In the genomic region with DNA sequence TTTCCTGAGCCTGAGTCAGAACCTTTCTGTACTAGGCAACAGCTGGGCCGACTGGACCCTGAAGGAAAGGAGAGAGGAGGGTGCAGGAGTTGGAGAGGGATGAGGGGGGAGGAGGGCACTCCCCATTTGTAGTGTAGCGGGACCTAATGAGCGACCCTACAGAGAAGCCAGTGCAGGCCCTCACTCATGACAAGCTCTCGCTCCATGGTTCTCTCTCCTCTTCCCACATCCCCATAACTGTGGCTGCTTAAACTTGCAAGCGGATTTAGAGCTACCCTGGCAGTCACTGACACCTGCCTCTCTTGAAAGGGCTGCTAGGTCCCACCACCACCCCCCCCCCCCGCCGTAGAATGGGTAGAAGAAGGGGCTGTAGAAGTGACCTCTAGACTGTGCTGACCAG, we compare ENCODE assay signal across 8 cellular contexts. TPM values are rescaled to one million over a fixed set of nuclear protein-coding genes. Genes with fewer than 3 reads are reported as not detected.
"Had no signal": no experiment of that assay in that cellular context is flagged by ENCODE, and none has a peak within 500 bp of the region (broad histone marks: within the 10 kb centered on the region; RNA-seq: fewer than 3 reads in every experiment).

No MANE protein-coding gene starts in this region.

- FAIRE-seq: K562 had no signal

- H2AFZ ChIP-seq: GM23248 had no signal

- DNase-seq: GM23248, GOT3, H7, HCEC 1CT, IMR-90, KG1 had no signal

- ATAC-seq: K562 had no signal

- H3K9ac ChIP-seq: GM23248 had no signal

- H3K4me3 ChIP-seq: GM23248, K562 had no signal

- H3K27ac ChIP-seq: GM23248, HL-60 had no signal

RNA-seq across cellular contexts. Expression of gene NKD1, which starts 14.5 kb away (rescaled TPM):
- total RNA-seq: GM23248, IMR-90 had no signal
- polyA plus RNA-seq: GM23248, IMR-90 had no signal
